In the genomic region with DNA sequence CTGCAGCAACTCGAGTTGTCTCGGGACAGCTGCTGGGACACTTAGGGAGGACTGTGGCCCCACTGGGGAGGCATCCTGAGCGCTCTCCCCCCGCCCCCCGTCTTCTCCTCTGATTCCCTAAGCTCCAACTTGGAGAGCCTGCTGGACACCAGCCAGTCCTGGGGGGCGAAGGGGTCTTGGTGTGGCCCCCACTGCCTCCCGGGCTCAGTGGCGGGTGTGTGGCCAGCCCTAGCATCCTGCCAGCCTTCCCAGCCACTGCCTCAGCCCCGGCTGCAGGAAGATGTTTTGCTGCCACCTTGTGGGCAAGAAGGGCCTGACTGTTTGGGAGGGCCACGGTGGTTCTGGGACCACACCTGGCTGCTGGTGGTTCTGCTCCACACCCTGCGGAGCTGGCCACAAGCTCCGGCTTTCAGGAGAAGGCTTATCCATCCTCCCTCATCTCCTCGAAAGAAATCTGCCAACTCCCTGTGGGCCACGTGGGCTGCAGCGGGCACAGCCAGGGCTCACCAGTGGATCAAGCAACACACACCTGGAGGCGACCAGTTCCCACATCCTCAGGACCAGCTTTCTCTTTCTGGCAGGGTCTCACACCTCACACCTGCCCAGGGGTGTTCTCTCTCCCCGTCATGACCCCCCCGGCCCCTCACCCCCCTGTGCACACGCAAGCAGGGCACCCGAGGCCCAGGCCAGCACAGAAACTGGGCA, we compare ENCODE assay signal across 8 cellular contexts. TPM values are rescaled to one million over a fixed set of nuclear protein-coding genes. Genes with fewer than 3 reads are reported as not detected.
A peak's percentile ranks its signal among the peaks of the same experiment; 100 is the strongest.
DNase-seq lines count a peak whose midpoint lies in the region; ATAC-seq and TF ChIP-seq lines count a peak whose summit lies in the region.

No MANE protein-coding gene starts in this region.

- intact Hi-C loops in posterior cingulate gyrus (cut with DNase I) (loop anchor here (1.0 to 5.0 kb wide), 2 partner anchors 34 to 98 kb away; no protein-coding TSS in a partner anchor), vagina (cut with DNase I) (no loop called here)

- DNase-seq in COLO829 (ENCODE audit: low spot score) (peak; percentile 47), HL-60 (ENCODE audit: low read depth in 1 of 2, low spot score in 1 of 2) (peak in 1 of 2 experiments; percentile 69), SJSA1 (ENCODE audit: low read depth in 1 of 2, low spot score in 2 of 2) (peak; percentile 68 to 76), glomerular visceral epithelial cell (ENCODE audit: extremely low spot score) (peak; percentile 73), posterior cingulate gyrus (peak; percentile 60 to 97 (median 84)), vagina (ENCODE audit: extremely low spot score in 2 of 2) (no peak)
- peak; percentile 26 to 67 (median 52) for DNase-seq in activated naive CD4-positive, alpha-beta T cell (lab: John Stamatoyannopoulos, UW)

- no peaks in the 10 kb centered on the region for H3K27me3 ChIP-seq in HL-60 (ENCODE audit: insufficient read depth, poor library complexity, severe bottlenecking)
- H3K27me3 ChIP-seq in SJSA1 (replicated peaks), result no peaks in the 10 kb centered on the region
- no peaks in the 10 kb centered on the region for H3K27me3 ChIP-seq in vagina

- H3K9me3 ChIP-seq in SJSA1 (replicated peaks) (no peaks in the 10 kb centered on the region), vagina (no peaks in the 10 kb centered on the region)

- ATAC-seq in GM19397 (IDR thresholded peaks at IDR 0.05; ENCODE audit: unreplicated experiment), result peak; percentile 65

- TF ChIP-seq POLR2A in vagina (IDR thresholded peaks at IDR 0.05), result no peak

- H3K4me1 ChIP-seq in SJSA1 (replicated peaks) (peaks cover 31% of the 10 kb centered on the region), vagina (peaks cover 46% of the 10 kb centered on the region)

- H3K36me3 ChIP-seq in SJSA1 (peaks cover 9% of the 10 kb centered on the region), vagina (no peaks in the 10 kb centered on the region)

- H3K27ac ChIP-seq in HL-60 (replicated peaks) (no peak overlapping the region), SJSA1 (no peak overlapping the region), vagina (peak overlapping the region; percentile 79)

- TF ChIP-seq CTCF in HL-60 (IDR thresholded peaks at IDR 0.05; ENCODE audit: insufficient read depth, low read length), result peak; percentile 63
- TF ChIP-seq CTCF in vagina (IDR thresholded peaks at IDR 0.05), result peak; percentile 82 to 90 (median 88)

- H3K4me3 ChIP-seq in HL-60 (replicated peaks; ENCODE audit: insufficient read depth, low read length) (no peak overlapping the region), SJSA1 (no peak overlapping the region), vagina (peak overlapping the region in 1 of 2 donors; percentile 1)

RNA-seq across cellular contexts. Expression of gene AGAP3, which starts 24.8 kb away (rescaled TPM):
- total RNA-seq in SJSA1 (2014; rRNA removed; shearing (Covaris generic)), result 19.9 and 36.6 TPM in 2 replicates
- 98.2 TPM for total RNA-seq in vagina

RNA-seq across cellular contexts. Expression of gene TMUB1, which starts 27.8 kb away (rescaled TPM):
- total RNA-seq in SJSA1 (2014; rRNA removed; shearing (Covaris generic)), result 32.5 and 34.5 TPM in 2 replicates
- total RNA-seq in vagina, result 40.3 TPM

RNA-seq across cellular contexts. Expression of gene FASTK, which starts 30.5 kb away (rescaled TPM):
- total RNA-seq in SJSA1 (2014; rRNA removed; shearing (Covaris generic)), result 104 and 120 TPM in 2 replicates
- 60.2 TPM for total RNA-seq in vagina

RNA-seq across cellular contexts. Expression of gene SLC4A2, which starts 51.7 kb away (rescaled TPM):
- 95.5 and 100 TPM in 2 replicates for total RNA-seq in SJSA1 (2014; rRNA removed; shearing (Covaris generic))
- 66.5 TPM for total RNA-seq in vagina

RNA-seq across cellular contexts. Expression of gene CDK5, which starts 53.4 kb away (rescaled TPM):
- 23.7 and 29.3 TPM in 2 replicates for total RNA-seq in SJSA1 (2014; rRNA removed; shearing (Covaris generic))
- 4.2 TPM for total RNA-seq in vagina

Comparison
In these comparisons a context has a peak if more than half of its experiments do, and no peak if none do; other contexts are left out.
1. DNase-seq: peak in COLO829 (single experiment), SJSA1 (2 of 2), activated naive CD4-positive, alpha-beta T cell (4 of 4), glomerular visceral epithelial cell (single experiment) and posterior cingulate gyrus (10 of 10); none in vagina (0 of 2).